Comparison of ENCODE assay signal across 7 cellular contexts in the genomic region with DNA sequence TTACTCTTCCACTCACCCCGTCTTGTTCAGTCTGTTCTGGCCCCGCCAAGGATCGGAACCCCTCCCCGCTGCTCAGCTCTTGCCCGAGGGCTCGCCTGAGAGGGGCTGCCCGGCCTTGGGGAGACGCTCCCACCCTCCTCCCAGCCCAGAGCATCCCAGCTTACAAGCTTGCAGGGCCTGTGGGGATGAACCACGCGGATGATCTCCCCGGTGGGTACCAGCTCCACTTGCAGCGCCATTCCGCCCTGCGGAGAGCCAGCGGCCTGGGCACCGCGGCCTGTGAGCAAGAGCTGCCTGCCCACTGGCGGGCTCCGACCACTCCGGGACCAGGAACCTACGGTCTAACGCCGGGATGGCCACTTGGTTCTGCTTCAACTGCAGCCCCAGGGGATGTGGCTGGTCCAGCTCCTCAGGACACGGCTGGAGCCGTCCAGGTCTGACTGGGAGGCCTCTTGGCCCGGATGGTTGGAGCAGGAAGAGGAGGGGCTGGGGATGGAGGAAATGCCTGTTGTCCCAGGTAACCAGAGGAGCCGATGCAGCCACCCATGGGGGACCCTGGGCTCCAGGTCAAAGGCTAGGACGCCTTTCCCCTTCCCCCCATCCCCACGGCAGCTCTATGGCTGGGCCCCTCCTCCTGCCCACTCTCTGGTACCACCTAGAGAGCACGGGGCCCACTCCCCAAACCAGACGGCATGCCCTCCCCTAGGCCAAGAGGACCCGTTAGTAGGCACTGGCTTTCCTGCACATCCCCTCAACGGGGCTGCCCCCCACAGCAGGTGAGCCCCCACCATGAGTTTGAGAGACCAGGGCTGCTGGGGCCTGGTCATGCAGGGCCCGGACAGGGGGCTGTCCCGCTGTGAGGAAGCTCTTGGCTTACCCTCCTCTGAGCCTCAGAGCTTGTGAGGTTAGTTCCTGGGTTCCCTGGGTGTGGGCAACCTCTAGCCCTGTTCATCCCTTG. TPM values are rescaled to one million over a fixed set of nuclear protein-coding genes. Genes with fewer than 3 reads are reported as not detected.
A peak's percentile ranks its signal among the peaks of the same experiment; 100 is the strongest.
DNase-seq lines count a peak whose midpoint lies in the region; ATAC-seq, FAIRE-seq and TF ChIP-seq lines count a peak whose summit lies in the region.

A gene with protein sequence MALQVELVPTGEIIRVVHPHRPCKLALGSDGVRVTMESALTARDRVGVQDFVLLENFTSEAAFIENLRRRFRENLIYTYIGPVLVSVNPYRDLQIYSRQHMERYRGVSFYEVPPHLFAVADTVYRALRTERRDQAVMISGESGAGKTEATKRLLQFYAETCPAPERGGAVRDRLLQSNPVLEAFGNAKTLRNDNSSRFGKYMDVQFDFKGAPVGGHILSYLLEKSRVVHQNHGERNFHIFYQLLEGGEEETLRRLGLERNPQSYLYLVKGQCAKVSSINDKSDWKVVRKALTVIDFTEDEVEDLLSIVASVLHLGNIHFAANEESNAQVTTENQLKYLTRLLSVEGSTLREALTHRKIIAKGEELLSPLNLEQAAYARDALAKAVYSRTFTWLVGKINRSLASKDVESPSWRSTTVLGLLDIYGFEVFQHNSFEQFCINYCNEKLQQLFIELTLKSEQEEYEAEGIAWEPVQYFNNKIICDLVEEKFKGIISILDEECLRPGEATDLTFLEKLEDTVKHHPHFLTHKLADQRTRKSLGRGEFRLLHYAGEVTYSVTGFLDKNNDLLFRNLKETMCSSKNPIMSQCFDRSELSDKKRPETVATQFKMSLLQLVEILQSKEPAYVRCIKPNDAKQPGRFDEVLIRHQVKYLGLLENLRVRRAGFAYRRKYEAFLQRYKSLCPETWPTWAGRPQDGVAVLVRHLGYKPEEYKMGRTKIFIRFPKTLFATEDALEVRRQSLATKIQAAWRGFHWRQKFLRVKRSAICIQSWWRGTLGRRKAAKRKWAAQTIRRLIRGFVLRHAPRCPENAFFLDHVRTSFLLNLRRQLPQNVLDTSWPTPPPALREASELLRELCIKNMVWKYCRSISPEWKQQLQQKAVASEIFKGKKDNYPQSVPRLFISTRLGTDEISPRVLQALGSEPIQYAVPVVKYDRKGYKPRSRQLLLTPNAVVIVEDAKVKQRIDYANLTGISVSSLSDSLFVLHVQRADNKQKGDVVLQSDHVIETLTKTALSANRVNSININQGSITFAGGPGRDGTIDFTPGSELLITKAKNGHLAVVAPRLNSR (minus strand): TSS at position 438 of the 958 bp plus-strand sequence. CDS start 199 bp downstream, at position 239.

- no peaks in the 10 kb centered on the region for H3K27me3 Mint-ChIP-seq in stimulated activated memory B cell treated with anti-CD40 and anti-IgM and Interleukin-4, amounts not matched to agents 10 μg/mL and 1 μg/mL and 100 μg/mL, for 72 hours

- no peak for FAIRE-seq in RCC 7860 (lab: Jason Lieb, UNC)

- peak within 1 kb of the TSS; percentile 90 for H3K9ac ChIP-seq in IMR-90 (ENCODE audit: low read depth, low read length)

- 0 out of 2 replicates have a peak, but pooled peaks cover 9% of the 10 kb centered on the region for H3K9me1 ChIP-seq in IMR-90 (ENCODE audit: insufficient read depth, low read length)

- peaks cover 43% of the 10 kb centered on the region for H3K4me1 Mint-ChIP-seq in stimulated activated memory B cell treated with anti-CD40 and anti-IgM and Interleukin-4, amounts not matched to agents 10 μg/mL and 1 μg/mL and 100 μg/mL, for 72 hours

- peaks cover 23% of the 10 kb centered on the region for H3K4me1 ChIP-seq in IMR-90 (ENCODE audit: control insufficient read depth, insufficient read depth, low read length)

- peak within 1 kb of the TSS; percentile 99 for H2AK9ac ChIP-seq in IMR-90 (replicated peaks; ENCODE audit: low read depth, low read length, poor library complexity)

- ATAC-seq in IMR-90 (ENCODE audit: low read depth) (no peak), HG02840 (IDR thresholded peaks at IDR 0.05; ENCODE audit: low FRiP score, unreplicated experiment) (no peak)
- ATAC-seq in stimulated activated memory B cell treated with anti-CD40 and anti-IgM and Interleukin-4, amounts not matched to agents 10 μg/mL and 1 μg/mL and 100 μg/mL, for 72 hours = no peak

- no peak within 1 kb of the TSS for H2BK20ac ChIP-seq in IMR-90 (ENCODE audit: low read depth, low read length)

- H3K9me3 ChIP-seq in IMR-90 (ENCODE audit: control insufficient read depth, insufficient read depth, low read length) = no peaks in the 10 kb centered on the region

- H3K36me3 Mint-ChIP-seq in stimulated activated memory B cell treated with anti-CD40 and anti-IgM and Interleukin-4, amounts not matched to agents 10 μg/mL and 1 μg/mL and 100 μg/mL, for 72 hours = peaks cover 5% of the 10 kb centered on the region

- H3K14ac ChIP-seq in IMR-90 (replicated peaks; ENCODE audit: low read depth, low read length) = peak within 1 kb of the TSS; percentile 77

- H3K27ac ChIP-seq in IMR-90 (ENCODE audit: insufficient read depth, low read length) = peak within 1 kb of the TSS; percentile 79

- peak within 1 kb of the TSS; percentile 93 for H2AK5ac ChIP-seq in IMR-90 (ENCODE audit: low read depth, low read length)

- dilution Hi-C loops in IMR-90 (cut with HindIII; ENCODE audit: low sequenced_read_pairs, unreplicated experiment) = no loop called here

- no TSS peak for BruUV-seq in IMR-90 (replicated peaks; lab: Mats Ljungman, UMichigan)

- H2BK15ac ChIP-seq in IMR-90 (ENCODE audit: low read depth, low read length) = peak within 1 kb of the TSS; percentile 60; the same call in 1 of the 3 replicates

- intact Hi-C loops in IMR-90 (cut with micrococcal nuclease) = no loop called here

- peak within 1 kb of the TSS; percentile 93 to 95 for H4K8ac ChIP-seq in IMR-90 (ENCODE audit: low read depth in 2 of 2, low read length in 2 of 2)

- peaks cover 11% of the 10 kb centered on the region for H3K36me3 ChIP-seq in IMR-90 (ENCODE audit: control insufficient read depth, insufficient read depth, low read length)

- peak within 1 kb of the TSS; percentile 81 for H3K27ac Mint-ChIP-seq in stimulated activated memory B cell treated with anti-CD40 and anti-IgM and Interleukin-4, amounts not matched to agents 10 μg/mL and 1 μg/mL and 100 μg/mL, for 72 hours

- WGBS in IMR-90 (ENCODE audit: extremely low coverage in 2 of 2, insufficient read length in 1 of 2), 2 experiments = 85% methylated on average over 13 of the region's 35 CpGs; no CpG with 5 or more reads in 1 of the 2 experiments

- H3K4me3 ChIP-seq in IMR-90 (ENCODE audit: insufficient read depth, low read depth, low read length) (peak within 1 kb of the TSS; percentile 99), astrocyte of the cerebellum (ENCODE audit: low read depth, low read length) (peak within 1 kb of the TSS; percentile 38)

- peaks cover 15 to 43% of the 10 kb centered on the region in 2 experiments for H3K79me1 ChIP-seq in IMR-90 (ENCODE audit: low read depth in 1 of 2, low read length in 2 of 2)

- H3K4me2 ChIP-seq in IMR-90 (ENCODE audit: low read depth, low read length) = peak within 1 kb of the TSS; percentile 98

- TF ChIP-seq CTCF in IMR-90 (conservative IDR thresholded peaks at IDR 0.05; ENCODE audit: low read depth, low read length) (no peak), astrocyte of the cerebellum (IDR thresholded peaks at IDR 0.05; ENCODE audit: low read depth, low read length, missing control alignments) (no peak)

- CTCF ChIA-PET in IMR-90 (lab: Yijun Ruan, JAX) = no interaction called here

- peak within 1 kb of the TSS; percentile 95 for H2AFZ ChIP-seq in IMR-90 (replicated peaks; ENCODE audit: low read length, poor library complexity)

- TF ChIP-seq POLR2A in IMR-90 (IDR thresholded peaks at IDR 0.05; ENCODE audit: low read depth, low read length) = no peak

- DNase-seq in IMR-90 = no peak
- DNase-seq in astrocyte of the cerebellum (ENCODE audit: low read depth) = no peak
- peak; percentile 87 for DNase-seq in islet precursor cell
- DNase-seq in HPDE6-E6E7 (ENCODE audit: extremely low spot score) = no peak
- DNase-seq in RCC 7860 (ENCODE audit: low spot score) = no peak

- POLR2A ChIA-PET in IMR-90 (lab: Charles Lee; ENCODE audit: unreplicated experiment) = no interaction called here

- peak within 1 kb of the TSS; percentile 84 for H3K4me3 Mint-ChIP-seq in stimulated activated memory B cell treated with anti-CD40 and anti-IgM and Interleukin-4, amounts not matched to agents 10 μg/mL and 1 μg/mL and 100 μg/mL, for 72 hours

- in situ Hi-C loops in IMR-90 (cut with MboI; ENCODE audit: low sequenced_read_pairs) (no loop called here), astrocyte of the cerebellum (cut with HindIII; ENCODE audit: low sequenced_read_pairs) (no loop called here)

- no peaks in the 10 kb centered on the region; the same call in 1 of the 2 replicates for H4K20me1 ChIP-seq in IMR-90 (ENCODE audit: insufficient read depth, low read length)

- H3K56ac ChIP-seq in IMR-90 (ENCODE audit: extremely low read depth, insufficient read depth, low read length) = peak within 1 kb of the TSS; percentile 34; the same call in 1 of the 2 replicates

- peak within 1 kb of the TSS; percentile 80 for H3K18ac ChIP-seq in IMR-90 (ENCODE audit: low read depth, low read length)

- peak within 1 kb of the TSS; percentile 89 for H3K23ac ChIP-seq in IMR-90 (ENCODE audit: low read depth, low read length)

- peak within 1 kb of the TSS; percentile 94 for H4K91ac ChIP-seq in IMR-90 (ENCODE audit: insufficient read depth, low read depth, low read length)

- no peaks in the 10 kb centered on the region for H3K9me3 Mint-ChIP-seq in stimulated activated memory B cell treated with anti-CD40 and anti-IgM and Interleukin-4, amounts not matched to agents 10 μg/mL and 1 μg/mL and 100 μg/mL, for 72 hours

- no peak for TF ChIP-seq RAD21 in IMR-90 (IDR thresholded peaks at IDR 0.05; ENCODE audit: low read length)

- peak within 1 kb of the TSS; percentile 71; the same call in 1 of the 2 replicates for H2BK120ac ChIP-seq in IMR-90 (ENCODE audit: low read depth, low read length)

- peak within 1 kb of the TSS; percentile 90 for H3K4ac ChIP-seq in IMR-90 (ENCODE audit: low read depth, low read length)

- peak within 1 kb of the TSS; percentile 73 for H2BK5ac ChIP-seq in IMR-90 (ENCODE audit: low read depth, low read length, poor library complexity, severe bottlenecking)

- no peaks in the 10 kb centered on the region for H3K27me3 ChIP-seq in IMR-90 (ENCODE audit: control insufficient read depth, insufficient read depth, low read length)

- H4K5ac ChIP-seq in IMR-90 (ENCODE audit: low read depth, low read length) = peak within 1 kb of the TSS; percentile 98

TF ChIP-seq in IMR-90, 13 proteins besides CTCF, POLR2A, EP300 and RAD21 (continues in another document):
- TF ChIP-seq SMC3 (IDR thresholded peaks at IDR 0.05; ENCODE audit: low read depth, low read length) = no peak
- no peak for TF ChIP-seq MAZ (IDR thresholded peaks at IDR 0.05; ENCODE audit: borderline replicate concordance, low read depth, low read length)
- TF ChIP-seq BHLHE40 (IDR thresholded peaks at IDR 0.05; ENCODE audit: low read depth, low read length) = no peak
- TF ChIP-seq MXI1 (IDR thresholded peaks at IDR 0.05; ENCODE audit: borderline replicate concordance, low read depth, low read length) = no peak
- TF ChIP-seq MAFK (IDR thresholded peaks at IDR 0.05; ENCODE audit: low read depth, low read length) = no peak
- no peak for TF ChIP-seq CEBPB (IDR thresholded peaks at IDR 0.05; ENCODE audit: low read depth, low read length)

RNA-seq across cellular contexts. Expression of the gene that starts here (rescaled TPM):
- total RNA-seq in IMR-90 (2012; rRNA removed) = 174 and 196 TPM in 2 replicates
- 162 and 188 TPM in 2 replicates for polyA plus RNA-seq in IMR-90 (2012; rRNA removed)
- polyA plus RNA-seq in IMR-90 (2012; cell fraction: cytosol; rRNA removed) = 98.5 and 136 TPM in 2 replicates
- 327 and 394 TPM in 2 replicates for polyA plus RNA-seq in IMR-90 (2012; cell fraction: nucleus; rRNA removed; ENCODE audit: low replicate concordance)
